9 cellular contexts compared by ENCODE assay signal in the genomic region with DNA sequence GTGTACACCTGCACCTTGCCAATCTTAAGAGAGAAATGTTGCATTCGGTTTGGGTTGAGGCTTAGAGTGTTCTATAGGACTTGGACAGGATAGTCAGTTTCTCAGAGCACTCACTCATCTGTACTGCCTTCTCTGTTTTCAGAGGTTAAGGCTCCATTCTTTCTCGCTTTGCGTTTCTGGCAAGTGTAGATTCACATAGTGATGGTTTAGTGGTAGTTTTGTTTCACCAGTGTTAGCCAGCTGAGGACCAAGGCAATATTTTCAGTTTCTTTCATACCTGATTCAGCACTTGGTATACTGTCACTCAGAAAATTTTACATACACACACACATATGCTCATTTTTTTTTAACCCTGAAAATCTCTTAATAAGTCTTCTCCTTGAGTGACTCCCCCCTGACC. TPM values are rescaled to one million over a fixed set of nuclear protein-coding genes. Genes with fewer than 3 reads are reported as not detected.
DNase-seq lines count a peak whose midpoint lies in the region; TF ChIP-seq lines count a peak whose summit lies in the region.
"Had no signal": no experiment of that assay in that cellular context is flagged by ENCODE, and none has a peak within 500 bp of the region (broad histone marks: within the 10 kb centered on the region; RNA-seq: fewer than 3 reads in every experiment).

No MANE protein-coding gene starts in this region.

- H3K36me3 Mint-ChIP-seq in activated CD4-positive, alpha-beta T cell treated with anti-CD3 and anti-CD28 coated beads, Interleukin-2, amount 10 ng/mL, durations not matched to agents 7 days and 5 days (ENCODE audit: low read depth), result peaks cover 31% of the 10 kb centered on the region
- H3K36me3 Mint-ChIP-seq in activated T-helper 2 cell treated with anti-CD3 and anti-CD28 coated beads, Interferon-gamma antibody, Interleukin-2, Interleukin-4, amounts not matched to agents 10 μg/mL and 5 μg/mL and 100 μg/mL, durations not matched to agents 14 hours and 24 hours and 36 hours (ENCODE audit: low read depth), result peaks cover 34% of the 10 kb centered on the region
- peaks cover 8 to 19% (median 16%) of the 10 kb centered on the region in 3 donors for H3K36me3 Mint-ChIP-seq in immature natural killer cell

- TF ChIP-seq CTCF in suprapubic skin (IDR thresholded peaks at IDR 0.05) (no peak), GM10248 (IDR thresholded peaks at IDR 0.05; ENCODE audit: control extremely low read depth, extremely low read depth, low read depth, missing control alignments) (no peak)

- H3K4me1 Mint-ChIP-seq in activated CD4-positive, alpha-beta T cell treated with anti-CD3 and anti-CD28 coated beads, Interleukin-2, amount 10 ng/mL, durations not matched to agents 7 days and 5 days, result peaks cover 53% of the 10 kb centered on the region
- H3K4me1 Mint-ChIP-seq in activated T-helper 2 cell treated with anti-CD3 and anti-CD28 coated beads, Interferon-gamma antibody, Interleukin-2, Interleukin-4, amounts not matched to agents 10 μg/mL and 5 μg/mL and 100 μg/mL, durations not matched to agents 14 hours and 24 hours and 36 hours (ENCODE audit: low read depth), result peaks cover 26% of the 10 kb centered on the region
- H3K4me1 Mint-ChIP-seq in immature natural killer cell, result peaks cover 33 to 35% of the 10 kb centered on the region in 2 donors

- H3K27me3 Mint-ChIP-seq in activated CD4-positive, alpha-beta T cell treated with anti-CD3 and anti-CD28 coated beads, Interleukin-2, amount 10 ng/mL, durations not matched to agents 7 days and 5 days, result no peaks in the 10 kb centered on the region
- H3K27me3 Mint-ChIP-seq in activated T-helper 2 cell treated with anti-CD3 and anti-CD28 coated beads, Interferon-gamma antibody, Interleukin-2, Interleukin-4, amounts not matched to agents 10 μg/mL and 5 μg/mL and 100 μg/mL, durations not matched to agents 14 hours and 24 hours and 36 hours (ENCODE audit: low read depth), result no peaks in the 10 kb centered on the region
- peaks cover 9 to 17% (median 9%) of the 10 kb centered on the region in 3 donors for H3K27me3 Mint-ChIP-seq in immature natural killer cell (ENCODE audit: low read depth in 3 of 3)

- peak overlapping the region; percentile 97 for H3K4me3 ChIP-seq in suprapubic skin

- no peaks in the 10 kb centered on the region for H3K9me3 ChIP-seq in suprapubic skin
- H3K9me3 ChIP-seq: prostate gland had no signal

- POLR2A ChIA-PET in activated CD4-positive, alpha-beta T cell treated with anti-CD3 and anti-CD28 coated beads, Interleukin-2, amount 10 ng/mL, durations not matched to agents 7 days and 5 days (lab: Charles Lee), result no interaction called here
- POLR2A ChIA-PET in GM10248 (lab: Yijun Ruan, JAX), result no interaction called here

- DNase-seq in activated CD4-positive, alpha-beta T cell treated with anti-CD3 and anti-CD28 coated beads, Interleukin-2, amount 10 ng/mL, durations not matched to agents 7 days and 5 days, result no peak
- DNase-seq in activated CD4-positive, alpha-beta T cell treated with anti-CD3 and anti-CD28 coated beads, Interleukin-2, amount 50 U/mL, for 4 hours, result no peak
- no peak for DNase-seq in activated T-helper 2 cell treated with anti-CD3 and anti-CD28 coated beads, Interferon-gamma antibody, Interleukin-2, Interleukin-4, amounts not matched to agents 10 μg/mL and 5 μg/mL and 100 μg/mL, durations not matched to agents 14 hours and 24 hours and 36 hours (ENCODE audit: low spot score)
- no peak for DNase-seq in immature natural killer cell
- no peak for DNase-seq in suprapubic skin (ENCODE audit: low spot score in 2 of 2)
- no peak for DNase-seq in AG08396 (ENCODE audit: low spot score)
- DNase-seq in GM10248 (ENCODE audit: extremely low spot score), result no peak
- DNase-seq in NCI-H1092 treated with DMSO at 0.1 percent for 48 hours (lab: John Stamatoyannopoulos, UW), result no peak

- TF ChIP-seq POLR2A in suprapubic skin (IDR thresholded peaks at IDR 0.05), result no peak

- peak overlapping the region; percentile 99 for H3K27ac Mint-ChIP-seq in activated CD4-positive, alpha-beta T cell treated with anti-CD3 and anti-CD28 coated beads, Interleukin-2, amount 10 ng/mL, durations not matched to agents 7 days and 5 days
- H3K27ac Mint-ChIP-seq in activated T-helper 2 cell treated with anti-CD3 and anti-CD28 coated beads, Interferon-gamma antibody, Interleukin-2, Interleukin-4, amounts not matched to agents 10 μg/mL and 5 μg/mL and 100 μg/mL, durations not matched to agents 14 hours and 24 hours and 36 hours, result peak overlapping the region; percentile 73
- H3K27ac Mint-ChIP-seq in immature natural killer cell, result peak overlapping the region; percentile 79 to 96 (median 90)

- intact Hi-C loops in activated T-helper 2 cell treated with anti-CD3 and anti-CD28 coated beads, Interferon-gamma antibody, Interleukin-2, Interleukin-4, amounts not matched to agents 10 μg/mL and 5 μg/mL and 100 μg/mL, durations not matched to agents 14 hours and 24 hours and 36 hours (cut with micrococcal nuclease), result no loop called here

- peaks cover 34% of the 10 kb centered on the region for H3K36me3 ChIP-seq in suprapubic skin

- no peaks in the 10 kb centered on the region for H3K27me3 ChIP-seq in suprapubic skin

- H3K4me1 ChIP-seq in suprapubic skin, result peaks cover 23% of the 10 kb centered on the region

- peak overlapping the region; percentile 91 for H3K4me3 Mint-ChIP-seq in activated CD4-positive, alpha-beta T cell treated with anti-CD3 and anti-CD28 coated beads, Interleukin-2, amount 10 ng/mL, durations not matched to agents 7 days and 5 days
- peak overlapping the region; percentile 89 for H3K4me3 Mint-ChIP-seq in activated T-helper 2 cell treated with anti-CD3 and anti-CD28 coated beads, Interferon-gamma antibody, Interleukin-2, Interleukin-4, amounts not matched to agents 10 μg/mL and 5 μg/mL and 100 μg/mL, durations not matched to agents 14 hours and 24 hours and 36 hours (ENCODE audit: low read depth)
- peak overlapping the region; percentile 90 to 92 (median 91) for H3K4me3 Mint-ChIP-seq in immature natural killer cell

- no peak overlapping the region for H3K27ac ChIP-seq in suprapubic skin

- no peaks in the 10 kb centered on the region for H3K9me3 Mint-ChIP-seq in activated CD4-positive, alpha-beta T cell treated with anti-CD3 and anti-CD28 coated beads, Interleukin-2, amount 10 ng/mL, durations not matched to agents 7 days and 5 days
- no peaks in the 10 kb centered on the region for H3K9me3 Mint-ChIP-seq in activated T-helper 2 cell treated with anti-CD3 and anti-CD28 coated beads, Interferon-gamma antibody, Interleukin-2, Interleukin-4, amounts not matched to agents 10 μg/mL and 5 μg/mL and 100 μg/mL, durations not matched to agents 14 hours and 24 hours and 36 hours
- H3K9me3 Mint-ChIP-seq in immature natural killer cell, result no peaks in the 10 kb centered on the region

- TF ChIP-seq EP300 in suprapubic skin (IDR thresholded peaks at IDR 0.05), result no peak

- 51% methylated on average over 3 of the region's 3 CpGs for WGBS in suprapubic skin

- CTCF ChIA-PET in activated CD4-positive, alpha-beta T cell treated with anti-CD3 and anti-CD28 coated beads, Interleukin-2, amount 10 ng/mL, durations not matched to agents 7 days and 5 days (lab: Charles Lee), result interaction anchor here (1.1 to 1.7 kb wide), 3 partner anchors 8 to 37 kb away, joined by 4 to 5 read pairs (median 5); a partner anchor contains a TSS
- CTCF ChIA-PET in GM10248 (lab: Yijun Ruan, JAX), result interaction anchor here (5.4 kb wide), 1 partner anchor 36 kb away, joined by 22 read pairs; a partner anchor contains a TSS

RNA-seq across cellular contexts. Expression of a gene that starts 1.3 kb away (rescaled TPM):
- total RNA-seq in activated CD4-positive, alpha-beta T cell treated with anti-CD3 and anti-CD28 coated beads, Interleukin-2, amount 10 ng/mL, durations not matched to agents 7 days and 5 days, result 10 to 100 TPM; 23.2 to 23.6 TPM
- total RNA-seq in activated T-helper 2 cell treated with anti-CD3 and anti-CD28 coated beads, Interferon-gamma antibody, Interleukin-2, Interleukin-4, amounts not matched to agents 10 μg/mL and 5 μg/mL and 100 μg/mL, durations not matched to agents 14 hours and 24 hours and 36 hours, result 17.2 and 19.7 TPM in 2 replicates
- 10 to 100 TPM in 1 of 3 donors, 1 to 10 TPM in 2; 9.6 to 18.6 (median 9.8) TPM for polyA plus RNA-seq in immature natural killer cell
- 10 to 100 TPM; 24.8 to 38.3 (median 35.0) TPM for total RNA-seq in suprapubic skin

RNA-seq across cellular contexts. Expression of a gene that starts 36.9 kb away (rescaled TPM):
- total RNA-seq in activated CD4-positive, alpha-beta T cell treated with anti-CD3 and anti-CD28 coated beads, Interleukin-2, amount 10 ng/mL, durations not matched to agents 7 days and 5 days, result 1 to 10 TPM; 7.1 to 7.7 TPM
- 7.9 and 9.2 TPM in 2 replicates for total RNA-seq in activated T-helper 2 cell treated with anti-CD3 and anti-CD28 coated beads, Interferon-gamma antibody, Interleukin-2, Interleukin-4, amounts not matched to agents 10 μg/mL and 5 μg/mL and 100 μg/mL, durations not matched to agents 14 hours and 24 hours and 36 hours
- polyA plus RNA-seq in immature natural killer cell, result 10 to 100 TPM in 2 of 3 donors, 1 to 10 TPM in 1; 9.3 to 12.6 (median 12.2) TPM
- 10 to 100 TPM in 2 of 4 donors, 1 to 10 TPM in 2; 7.4 to 17.6 (median 12.1) TPM for total RNA-seq in suprapubic skin

RNA-seq across cellular contexts. Expression of a gene that starts 38.5 kb away (rescaled TPM):
- 10 to 100 TPM; 76.4 to 83.4 TPM for total RNA-seq in activated CD4-positive, alpha-beta T cell treated with anti-CD3 and anti-CD28 coated beads, Interleukin-2, amount 10 ng/mL, durations not matched to agents 7 days and 5 days
- total RNA-seq in activated T-helper 2 cell treated with anti-CD3 and anti-CD28 coated beads, Interferon-gamma antibody, Interleukin-2, Interleukin-4, amounts not matched to agents 10 μg/mL and 5 μg/mL and 100 μg/mL, durations not matched to agents 14 hours and 24 hours and 36 hours, result 90.6 and 91.6 TPM in 2 replicates
- polyA plus RNA-seq in immature natural killer cell, result 10 to 100 TPM in 1 of 3 donors, 1 to 10 TPM in 2; 5.2 to 24.4 (median 5.2) TPM
- total RNA-seq in suprapubic skin, result 100 to 1,000 TPM in 1 of 4 donors, 10 to 100 TPM in 3; 77.1 to 153 (median 86.3) TPM

RNA-seq across cellular contexts. Expression of a gene that starts 48.2 kb away (rescaled TPM):
- total RNA-seq in activated CD4-positive, alpha-beta T cell treated with anti-CD3 and anti-CD28 coated beads, Interleukin-2, amount 10 ng/mL, durations not matched to agents 7 days and 5 days, result 100 to 1,000 TPM; 180 to 191 TPM
- total RNA-seq in activated T-helper 2 cell treated with anti-CD3 and anti-CD28 coated beads, Interferon-gamma antibody, Interleukin-2, Interleukin-4, amounts not matched to agents 10 μg/mL and 5 μg/mL and 100 μg/mL, durations not matched to agents 14 hours and 24 hours and 36 hours, result 158 and 167 TPM in 2 replicates
- polyA plus RNA-seq in immature natural killer cell, result 100 to 1,000 TPM in 2 of 3 donors, 10 to 100 TPM in 1; 98.3 to 171 (median 141) TPM
- 100 to 1,000 TPM; 171 to 405 (median 201) TPM for total RNA-seq in suprapubic skin
